Comparison of ENCODE assay signal across 21 cellular contexts in genomic region chr4:6894086-6894478, GRCh38. TPM values are rescaled to one million over a fixed set of nuclear protein-coding genes. Genes with fewer than 3 reads are reported as not detected.
DNase-seq lines count a peak whose midpoint lies in the region; ATAC-seq, FAIRE-seq and TF ChIP-seq lines count a peak whose summit lies in the region.
"Had no signal": no experiment of that assay in that cellular context is flagged by ENCODE, and none has a peak within 500 bp of the region (broad histone marks: within the 10 kb centered on the region; RNA-seq: fewer than 3 reads in every experiment).

No MANE protein-coding gene starts in this region.

- H3K4me1 ChIP-seq in A549 (peaks cover 37% of the 10 kb centered on the region), K562 (replicated peaks in 1 of 2; ENCODE audit: control insufficient read depth in 2 of 2, insufficient read depth in 2 of 2, low read length in 2 of 2) (peaks cover 30 to 44% of the 10 kb centered on the region in 2 experiments), aorta (ENCODE audit: control insufficient read depth in 1 of 2, insufficient read depth in 2 of 2, low read length in 2 of 2) (no peaks in the 10 kb centered on the region)

- DNase-seq in A549 (ENCODE audit: low read depth in 1 of 2, low spot score in 1 of 2): no peak
- no peak for DNase-seq in CD14-positive monocyte (ENCODE audit: low spot score)
- no peak for DNase-seq in K562 (ENCODE audit: extremely low read depth in 1 of 4, low spot score in 3 of 4)
- DNase-seq in natural killer cell: no peak
- DNase-seq in DMS79 treated with DMSO at 0.1 percent for 48 hours (lab: John Stamatoyannopoulos, UW): no peak
- no peak for DNase-seq in NCI-H526 (lab: John Stamatoyannopoulos, UW)
- DNase-seq in aorta: no peak
- DNase-seq: activated CD4-positive, alpha-beta T cell treated with anti-CD3 and anti-CD28 coated beads for 48 hours; activated gamma-delta T cell treated with Interleukin-2 at 50 U/mL for 16 hours; NCI-H146; NCI-H774; Right ventricle myocardium superior; SW 1271 had no signal

- H3K4me3 ChIP-seq in A549 (no peak overlapping the region), K562 (no peak overlapping the region), aorta (ENCODE audit: low read length in 2 of 2) (no peak overlapping the region)
- H3K4me3 ChIP-seq: heart left ventricle, vagina had no signal

- TF ChIP-seq CTCF in A549 (IDR thresholded peaks at IDR 0.05) (no peak), CD14-positive monocyte (IDR thresholded peaks at IDR 0.05) (no peak), K562 (IDR thresholded peaks at IDR 0.05 in 2 of 3, conservative IDR thresholded peaks at IDR 0.05 in 1 of 3; ENCODE audit: insufficient read depth in 2 of 3, low read depth in 1 of 3, low read length in 3 of 3) (no peak), natural killer cell (IDR thresholded peaks at IDR 0.05) (no peak)

- WGBS in A549 (ENCODE audit: missing lambda C conversion rate): 92% methylated on average over 3 of the region's 3 CpGs
- 78% methylated on average over 3 of the region's 3 CpGs for WGBS in K562 (ENCODE audit: insufficient coverage, low coverage, missing lambda C conversion rate)
- 91 to 93% methylated on average over 3 of the region's 3 CpGs for WGBS in aorta, 2 donors

- intact Hi-C loops in CD14-positive monocyte (cut with micrococcal nuclease) (loop anchor here in 1 of 2 donors (5.0 kb wide), 1 partner anchor 48 kb away; no protein-coding TSS in a partner anchor), K562 (cut with micrococcal nuclease) (loop anchor here (5.0 kb wide), 2 partner anchors 173 to 188 kb away; partner anchors contain the start of gene GRPEL1), natural killer cell (cut with micrococcal nuclease) (no loop called here), aorta (cut with DNase I) (no loop called here)

- CTCF ChIA-PET in A549 (lab: Yijun Ruan, JAX) (interaction anchor here (0.8 to 2.1 kb wide), 7 partner anchors 10 to 173 kb away, joined by 3 to 8 read pairs (median 4); no protein-coding TSS in a partner anchor), K562 (lab: Yijun Ruan, JAX; ENCODE audit: low intra/inter-chr PET ratio) (interaction anchor here (0.6 kb wide), 1 partner anchor 16 kb away, joined by 3 read pairs; no protein-coding TSS in a partner anchor)

- H3K27me3 ChIP-seq in K562 (ENCODE audit: control insufficient read depth in 2 of 2, insufficient read depth in 2 of 2, low read length in 2 of 2): no peaks in the 10 kb centered on the region
- no peaks in the 10 kb centered on the region for H3K27me3 ChIP-seq in aorta (ENCODE audit: control insufficient read depth in 1 of 2, insufficient read depth in 2 of 2, low read length in 1 of 2)
- H3K27me3 ChIP-seq: heart left ventricle, vagina had no signal

- H3K9me1 ChIP-seq in K562 (ENCODE audit: control insufficient read depth, insufficient read depth, low read length): no peaks in the 10 kb centered on the region

- H3K27ac Mint-ChIP-seq in CD14-positive monocyte (peak overlapping the region; percentile 94 to 99 (median 97)), natural killer cell (peak overlapping the region; percentile 10 to 67)
- H3K27ac Mint-ChIP-seq: mesothelial cell of epicardium; stimulated activated memory B cell treated with anti-CD40 and anti-IgM and Interleukin-4, amounts not matched to agents 10 μg/mL and 1 μg/mL and 100 μg/mL, for 72 hours had no signal

- H3K4me3 Mint-ChIP-seq in CD14-positive monocyte (no peak overlapping the region), natural killer cell (peak overlapping the region; percentile 41)
- H3K4me3 Mint-ChIP-seq: mesothelial cell of epicardium; neural crest cell; stimulated activated memory B cell treated with anti-CD40 and anti-IgM and Interleukin-4, amounts not matched to agents 10 μg/mL and 1 μg/mL and 100 μg/mL, for 72 hours had no signal

- POLR2A ChIA-PET in A549 (lab: Yijun Ruan, JAX): interaction anchor here (0.7 to 1.2 kb wide), 2 partner anchors 12 to 17 kb away, joined by 3 read pairs; no protein-coding TSS in a partner anchor
- POLR2A ChIA-PET in K562 (lab: Yijun Ruan, JAX): interaction anchor here (1.2 to 3.8 kb wide), 3 partner anchors 12 to 166 kb away, joined by 3 to 20 read pairs (median 4); partner anchors contain the start of gene TBC1D14

- H3K9ac ChIP-seq in K562 (ENCODE audit: insufficient read depth in 1 of 2, low read depth in 2 of 2, low read length in 2 of 2): peak overlapping the region in 1 of 2 experiments; percentile 61; a peak in 2 of 4 replicates
- H3K9ac ChIP-seq: KMS-11 had no signal

- peaks cover 0 to 1% (median under 1%) of the 10 kb centered on the region in 3 donors for H3K27me3 Mint-ChIP-seq in CD14-positive monocyte (ENCODE audit: low read depth in 3 of 3)
- no peaks in the 10 kb centered on the region for H3K27me3 Mint-ChIP-seq in natural killer cell (ENCODE audit: low read depth in 2 of 2)
- H3K27me3 Mint-ChIP-seq: stimulated activated memory B cell treated with anti-CD40 and anti-IgM and Interleukin-4, amounts not matched to agents 10 μg/mL and 1 μg/mL and 100 μg/mL, for 72 hours had no signal

- no TSS peak for BruUV-seq in K562 (replicated peaks; lab: Mats Ljungman, UMichigan)

- in situ Hi-C loops in K562 (cut with MboI): no loop called here

- H3K9me3 Mint-ChIP-seq in CD14-positive monocyte: peaks cover 8 to 33% (median 27%) of the 10 kb centered on the region in 7 donors
- H3K9me3 Mint-ChIP-seq in natural killer cell: no peaks in the 10 kb centered on the region
- H3K9me3 Mint-ChIP-seq: neural crest cell had no signal

- FAIRE-seq in A549 (lab: Jason Lieb, UNC) (no peak), K562 (lab: Jason Lieb, UNC) (no peak)
- FAIRE-seq: GM12892, GM19239 had no signal

- H3K79me2 ChIP-seq in K562 (ENCODE audit: control insufficient read depth, insufficient read depth, low read length): no peaks in the 10 kb centered on the region

- H4K20me1 ChIP-seq in K562 (replicated peaks; ENCODE audit: control insufficient read depth, insufficient read depth, low read length): no peaks in the 10 kb centered on the region

- H3K36me3 ChIP-seq in K562 (ENCODE audit: control insufficient read depth, insufficient read depth, low read length) (no peaks in the 10 kb centered on the region), aorta (ENCODE audit: control insufficient read depth in 1 of 2, insufficient read depth in 2 of 2, low read length in 1 of 2) (no peaks in the 10 kb centered on the region)
- H3K36me3 ChIP-seq: heart left ventricle, vagina had no signal

- TF ChIP-seq RAD21 in A549 (conservative IDR thresholded peaks at IDR 0.05 in 1 of 2, IDR thresholded peaks at IDR 0.05 in 1 of 2): no peak
- TF ChIP-seq RAD21 in K562 (CRISPR knock-in tag; conservative IDR thresholded peaks at IDR 0.05 in 1 of 2, IDR thresholded peaks at IDR 0.05 in 1 of 2): no peak

- H2AFZ ChIP-seq in K562 (ENCODE audit: low read depth, low read length): peak overlapping the region; percentile 91

- no peak for ATAC-seq in A549
- no peak for ATAC-seq in K562
- ATAC-seq in natural killer cell: no peak
- no peak for ATAC-seq in aorta (ENCODE audit: low FRiP score)
- ATAC-seq: heart left ventricle; stimulated activated memory B cell treated with anti-CD40 and anti-IgM and Interleukin-4, amounts not matched to agents 10 μg/mL and 1 μg/mL and 100 μg/mL, for 72 hours had no signal

- TF ChIP-seq EP300 in A549 (IDR thresholded peaks at IDR 0.05): no peak
- TF ChIP-seq EP300 in K562 (IDR thresholded peaks at IDR 0.05; ENCODE audit: low read length): no peak

- H3K9me3 ChIP-seq in A549: peaks cover 12% of the 10 kb centered on the region; the same call in 2 of the 3 replicates
- peaks cover 8% of the 10 kb centered on the region for H3K9me3 ChIP-seq in K562 (replicated peaks; ENCODE audit: control insufficient read depth, insufficient read depth, low read depth, low read length)
- H3K9me3 ChIP-seq in aorta (ENCODE audit: control insufficient read depth, low read length): no peaks in the 10 kb centered on the region
- H3K9me3 ChIP-seq: vagina had no signal

- peak overlapping the region; percentile 64 for H3K4me2 ChIP-seq in A549
- no peak overlapping the region for H3K4me2 ChIP-seq in K562 (ENCODE audit: insufficient read depth, low read length)
- H3K4me2 ChIP-seq: KMS-11 had no signal

- TF ChIP-seq POLR2A in A549 (IDR thresholded peaks at IDR 0.05; ENCODE audit: low read length) (no peak), K562 (conservative IDR thresholded peaks at IDR 0.05) (no peak)

- H3K4me1 Mint-ChIP-seq in CD14-positive monocyte (peaks cover 54% of the 10 kb centered on the region), natural killer cell (peaks cover 28 to 30% of the 10 kb centered on the region in 2 donors)

- H3K27ac ChIP-seq in A549 (peak overlapping the region; percentile 90 to 95), K562 (ENCODE audit: extremely low read depth, low read depth, low read length) (peak overlapping the region; percentile 80), aorta (ENCODE audit: low read depth in 1 of 2, low read length in 2 of 2) (no peak overlapping the region)
- H3K27ac ChIP-seq: heart left ventricle, KMS-11, vagina had no signal

- peaks cover 8% of the 10 kb centered on the region in 2 donors for H3K36me3 Mint-ChIP-seq in CD14-positive monocyte
- H3K36me3 Mint-ChIP-seq in natural killer cell: no peaks in the 10 kb centered on the region
- H3K36me3 Mint-ChIP-seq: stimulated activated memory B cell treated with anti-CD40 and anti-IgM and Interleukin-4, amounts not matched to agents 10 μg/mL and 1 μg/mL and 100 μg/mL, for 72 hours had no signal

RNA-seq across cellular contexts. Expression of gene TBC1D14, which starts 15.5 kb away (rescaled TPM):
- polyA plus RNA-seq in A549 (2011; rRNA removed) (35.8 and 39.0 TPM in 2 replicates), A549 (2017; fragmentation: RNase III; extraction: RNeasy Plus Mini Kit Qiagen cat#74134 plus additional on column Dnase treatment) (25.4 to 30.2 TPM (median 28.3 TPM) in 3 replicates), CD14-positive monocyte (10 to 100 TPM; 36.3 to 44.7 TPM), K562 (2011; rRNA removed) (31.4 and 41.2 TPM in 2 replicates), K562 (2014; fragmentation: Illumina TruSeq; extraction: Trizol) (46.2 and 47.7 TPM in 2 replicates), K562 (2014; fragmentation: Nextera tagmentation; extraction: Ambion mirVana) (1 to 10 TPM; 2.1 to 2.7 TPM), K562 (2014; rRNA removed) (43.3 and 50.8 TPM in 2 replicates), aorta (10 to 100 TPM; 12.9 to 17.9 TPM)
- 29.8 and 36.1 TPM in 2 replicates for polyA plus RNA-seq in A549 (2012; cell fraction: cytosol; rRNA removed)
- polyA plus RNA-seq in A549 (2012; cell fraction: nucleus; rRNA removed): 25.3 and 31.9 TPM in 2 replicates
- polyA minus RNA-seq in A549 (2011; rRNA and poly(A)+ RNA removed): 37.2 and 39.4 TPM in 2 replicates
- 61.0 and 70.3 TPM in 2 replicates for total RNA-seq in K562 (2011; cell fraction: chromatin; rRNA removed; ENCODE audit: low replicate concordance)
- total RNA-seq in K562 (2011; cell fraction: nucleolus; rRNA removed): 50.4 and 54.0 TPM in 2 replicates
- total RNA-seq in K562 (2011; cell fraction: nucleoplasm; rRNA removed): 45.9 and 49.3 TPM in 2 replicates
- total RNA-seq in K562 (2014; rRNA removed) (50.2 and 54.4 TPM in 2 replicates), K562 (2014; rRNA removed; fragmentation: Illumina TruSeq; extraction: Trizol) (44.8 and 45.5 TPM in 2 replicates), K562 (2015; rRNA removed; fragmentation: Illumina TruSeq; extraction: Trizol) (55.8 and 57.7 TPM in 2 replicates), K562 (2021) (55.4 and 59.6 TPM in 2 replicates), natural killer cell (10 to 100 TPM; 36.0 to 54.7 (median 53.2) TPM), aorta (10 to 100 TPM; 33.8 to 59.7 TPM)
- polyA plus RNA-seq in K562 (2011; cell fraction: cytosol; rRNA removed): 37.0 and 43.7 TPM in 2 replicates
- polyA plus RNA-seq in K562 (2011; cell fraction: nucleus; rRNA removed): 37.0 and 46.2 TPM in 2 replicates
- polyA plus RNA-seq in K562 (2012): 45.4 TPM in 2 replicates
- 51.1 and 64.3 TPM in 2 replicates for polyA minus RNA-seq in K562 (2011; rRNA and poly(A)+ RNA removed)
- 29.6 and 35.1 TPM in 2 replicates for polyA minus RNA-seq in K562 (2011; cell fraction: cytosol; rRNA and poly(A)+ RNA removed)
- polyA minus RNA-seq in K562 (2011; cell fraction: nucleus; rRNA and poly(A)+ RNA removed): 26.1 and 34.0 TPM in 2 replicates

Comparison
In these comparisons a context has a peak if more than half of its experiments do, and no peak if none do; other contexts are left out.
1. H3K27ac ChIP-seq: peak in A549 (2 of 2) and K562 (single experiment); none in aorta (0 of 2).